15 cellular contexts compared by ENCODE assay signal in the genomic region with DNA sequence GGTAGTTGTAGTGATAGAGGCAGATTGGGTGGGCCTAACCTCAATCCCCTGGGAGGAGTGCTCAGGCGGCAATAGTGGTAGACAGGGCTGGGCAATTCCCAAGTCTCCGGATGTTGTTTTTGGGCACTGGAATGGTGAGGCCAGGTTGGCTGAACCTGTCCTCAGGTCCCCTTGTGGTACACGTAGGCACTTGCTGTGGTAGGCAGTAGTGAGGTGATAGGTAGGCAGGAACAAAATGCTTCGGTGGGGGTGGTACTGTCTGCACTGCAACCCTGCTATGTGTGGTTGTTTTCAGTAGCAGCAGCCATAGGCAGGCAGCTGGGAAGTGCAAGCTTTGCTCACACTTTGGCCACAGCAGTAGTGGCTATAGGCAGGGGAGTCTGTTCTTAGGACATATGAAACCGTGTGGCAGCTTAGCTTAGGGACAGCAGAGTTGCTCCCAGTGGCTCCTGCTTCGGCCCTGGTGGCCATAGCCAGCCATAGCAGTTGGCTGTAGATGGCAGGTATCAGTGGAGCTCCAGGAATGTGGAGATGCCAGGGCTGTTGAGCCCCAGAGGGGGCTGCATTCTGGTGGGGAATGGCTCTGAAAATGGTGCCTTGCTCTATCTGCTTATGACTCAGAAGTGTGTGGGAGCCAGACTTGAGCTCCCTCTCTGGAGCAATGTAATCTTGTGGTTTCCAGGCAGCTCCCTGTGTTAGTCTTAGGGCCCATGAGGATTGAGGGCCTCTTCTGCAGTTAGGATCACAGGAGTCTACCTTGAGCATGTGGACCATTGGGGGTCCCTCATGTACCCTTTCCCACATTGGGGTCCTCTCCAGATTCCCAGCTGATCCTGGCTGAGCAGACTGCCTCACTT.
DNase-seq lines count a peak whose midpoint lies in the region; ATAC-seq and TF ChIP-seq lines count a peak whose summit lies in the region.
"Had no signal": no experiment of that assay in that cellular context is flagged by ENCODE, and none has a peak within 500 bp of the region (broad histone marks: within the 10 kb centered on the region; RNA-seq: fewer than 3 reads in every experiment).

No MANE protein-coding gene starts in this region.

- TF ChIP-seq CTCF in AG04450 (IDR thresholded peaks at IDR 0.05; ENCODE audit: low read depth, low read length) (0 out of 2 replicates have a peak, but pooled peaks have one; percentile 5), HFF-Myc (IDR thresholded peaks at IDR 0.05; ENCODE audit: low read depth, low read length, missing control alignments) (peak; percentile 19), WI38 (IDR thresholded peaks at IDR 0.05; ENCODE audit: low read depth, low read length) (0 out of 2 replicates have a peak, but pooled peaks have one; percentile 5), GM13976 (IDR thresholded peaks at IDR 0.05; ENCODE audit: borderline replicate concordance, control extremely low read depth, extremely low read depth, insufficient read depth, missing control alignments) (no peak), prostate gland (IDR thresholded peaks at IDR 0.05) (no peak), hepatocyte (IDR thresholded peaks at IDR 0.05; ENCODE audit: poor library complexity) (no peak)

- CTCF ChIA-PET in AG04450 (lab: Charles Lee) = interaction anchor here (0.6 kb wide), 1 partner anchor 33 kb away, joined by 3 read pairs; no protein-coding TSS in a partner anchor

- no peak overlapping the region for H3K4me3 ChIP-seq in AG04450 (ENCODE audit: low read depth, low read length)
- no peak overlapping the region for H3K4me3 ChIP-seq in HFF-Myc (replicated peaks; ENCODE audit: low read depth, low read length)
- H3K4me3 ChIP-seq in WI38 (ENCODE audit: low read depth, low read length) = no peak overlapping the region
- H3K4me3 ChIP-seq in prostate gland = no peak overlapping the region
- H3K4me3 ChIP-seq in hepatocyte = no peak overlapping the region
- H3K4me3 ChIP-seq: suprapubic skin had no signal

- no peaks in the 10 kb centered on the region for H3K79me2 ChIP-seq in hepatocyte

- peaks cover 14% of the 10 kb centered on the region for H3K9me3 ChIP-seq in AG04450 (ENCODE audit: control insufficient read depth, insufficient read depth, low read length)
- H3K9me3 ChIP-seq in prostate gland = no peaks in the 10 kb centered on the region
- H3K9me3 ChIP-seq in hepatocyte (ENCODE audit: low read depth) = no peaks in the 10 kb centered on the region

- no peak for TF ChIP-seq POLR2A in prostate gland (IDR thresholded peaks at IDR 0.05)

- ATAC-seq in HG03039 (IDR thresholded peaks at IDR 0.05; ENCODE audit: unreplicated experiment) = no peak
- ATAC-seq: activated T-helper 17 cell treated with anti-CD3 and anti-CD28 coated beads, Interleukin-2, amount 50 U/mL, for 72 hours had no signal

- POLR2A ChIA-PET in AG04450 (lab: Yijun Ruan, JAX) = no interaction called here

- in situ Hi-C loops in GM13976 (cut with MboI; ENCODE audit: low sequenced_read_pairs, unreplicated experiment) = no loop called here

- 83% methylated on average over 6 of the region's 6 CpGs for WGBS in prostate gland
- WGBS in hepatocyte (ENCODE audit: low lambda C conversion rate, missing lambda C conversion rate) = 84% methylated on average over 6 of the region's 6 CpGs

- no peaks in the 10 kb centered on the region for H3K27me3 ChIP-seq in AG04450 (ENCODE audit: control insufficient read depth, insufficient read depth, low read length)
- no peaks in the 10 kb centered on the region for H3K27me3 ChIP-seq in prostate gland (replicated peaks; ENCODE audit: insufficient read depth)
- H3K27me3 ChIP-seq in hepatocyte = no peaks in the 10 kb centered on the region
- H3K27me3 ChIP-seq: suprapubic skin had no signal

- H3K27ac ChIP-seq in AG04450 (ENCODE audit: low read depth, low read length) (no peak overlapping the region), prostate gland (no peak overlapping the region), hepatocyte (no peak overlapping the region)
- H3K27ac ChIP-seq: suprapubic skin had no signal

- no peaks in the 10 kb centered on the region for H3K9me2 ChIP-seq in hepatocyte (replicated peaks; ENCODE audit: insufficient read depth)

- DNase-seq in AG04450 (ENCODE audit: low read depth, low spot score) (no peak), HFF-Myc (ENCODE audit: extremely low read depth, low read depth) (no peak), iPS-NIHi11 (ENCODE audit: low spot score) (peak; percentile 17), GM13976 (ENCODE audit: low spot score) (no peak), prostate gland (ENCODE audit: low spot score) (no peak), hepatocyte (ENCODE audit: low spot score) (no peak)
- DNase-seq: activated CD4-positive, alpha-beta T cell treated with anti-CD3 and anti-CD28 coated beads, Interleukin-2, amount 50 U/mL, for 4 hours; amygdala; immature natural killer cell; NCI-H1694 treated with DMSO at 0.1 percent for 48 hours; NCI-H526 had no signal

- intact Hi-C loops in prostate gland (cut with DNase I) = no loop called here

- no peak overlapping the region for H2AFZ ChIP-seq in hepatocyte

- H4K20me1 ChIP-seq in hepatocyte (ENCODE audit: insufficient read depth, poor library complexity, severe bottlenecking) = no peaks in the 10 kb centered on the region

- H3K4me2 ChIP-seq in hepatocyte = no peak overlapping the region

- H3K36me3 ChIP-seq in prostate gland = no peaks in the 10 kb centered on the region
- H3K36me3 ChIP-seq in hepatocyte (replicated peaks; ENCODE audit: insufficient read depth, low read depth) = no peaks in the 10 kb centered on the region
- H3K36me3 ChIP-seq: suprapubic skin had no signal

- H3K4me1 ChIP-seq in prostate gland (replicated peaks) (no peaks in the 10 kb centered on the region), hepatocyte (ENCODE audit: insufficient read depth) (peaks cover 2% of the 10 kb centered on the region)
- H3K4me1 ChIP-seq: suprapubic skin had no signal

Comparison
In these comparisons a context has a peak if more than half of its experiments do, and no peak if none do; other contexts are left out.
1. CTCF ChIP-seq: peak in AG04450 (single experiment), HFF-Myc (single experiment) and WI38 (single experiment); none in GM13976 (single experiment), prostate gland (0 of 4) and hepatocyte (single experiment).